Comparison of ENCODE assay signal across 1 cellular context in genomic region chr17:4900231-4901107, GRCh38.
A peak's percentile ranks its signal among the peaks of the same experiment; 100 is the strongest.
TF ChIP-seq lines count a peak whose summit lies in the region.

No MANE protein-coding gene starts in this region.

TF ChIP-seq in GM12878, 131 proteins besides CTCF, POLR2A, EP300 and RAD21:
- TF ChIP-seq ZBTB33 (IDR thresholded peaks at IDR 0.05): no peak
- no peak for TF ChIP-seq SKIL (IDR thresholded peaks at IDR 0.05; ENCODE audit: low read depth, poor library complexity, severe bottlenecking)
- peak; percentile 41; the same call in 1 of the 2 replicates for TF ChIP-seq ZBTB40 (IDR thresholded peaks at IDR 0.05; ENCODE audit: borderline replicate concordance)
- TF ChIP-seq NBN (IDR thresholded peaks at IDR 0.05): peak; percentile 42; the same call in 1 of the 2 replicates
- no peak for TF ChIP-seq RAD51 (IDR thresholded peaks at IDR 0.05)
- peak; percentile 85 for TF ChIP-seq ATF7 (IDR thresholded peaks at IDR 0.05; ENCODE audit: low read depth)
- peak; percentile 78 for TF ChIP-seq CREM (IDR thresholded peaks at IDR 0.05; ENCODE audit: low read depth)
- peak; percentile 89 for TF ChIP-seq CREB1 (IDR thresholded peaks at IDR 0.05; ENCODE audit: low read depth)
